Comparison of ENCODE assay signal across 8 cellular contexts in the genomic region with DNA sequence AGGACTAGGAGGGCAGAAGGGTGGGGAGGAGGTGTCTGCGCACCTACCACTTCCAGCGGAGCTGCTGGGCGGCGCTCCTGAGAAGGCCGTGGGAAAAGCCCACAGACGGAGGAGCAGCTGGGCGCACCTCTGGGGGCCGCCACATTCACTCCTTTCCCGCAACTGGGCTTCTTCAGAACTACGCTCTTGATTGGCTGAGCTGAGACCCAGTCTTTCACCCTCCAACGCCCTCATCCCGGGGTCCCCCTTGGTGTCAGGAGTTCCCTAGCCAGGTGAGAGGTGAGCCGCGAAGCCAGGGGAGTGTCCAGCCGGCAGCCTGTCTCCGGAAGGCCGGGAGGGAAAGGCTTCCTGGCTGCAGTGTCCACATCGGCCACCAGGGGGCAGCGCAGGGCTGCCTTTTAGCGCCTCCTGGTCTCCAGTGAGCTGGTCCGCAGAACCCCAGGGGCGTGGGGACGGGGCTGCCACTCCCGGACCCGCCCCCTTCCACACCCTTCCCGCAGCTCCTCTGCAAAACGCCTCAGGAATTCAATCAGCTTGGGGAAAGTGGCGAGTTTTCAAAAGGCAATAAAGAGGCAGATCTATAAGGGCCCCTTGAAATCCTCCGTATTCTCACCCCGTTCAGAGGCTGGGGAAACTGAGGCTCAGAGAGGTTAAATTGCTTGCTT.
DNase-seq lines count a peak whose midpoint lies in the region; ATAC-seq and TF ChIP-seq lines count a peak whose summit lies in the region.

No MANE protein-coding gene starts in this region.

- CTCF ChIA-PET in activated CD8-positive, alpha-beta T cell treated with anti-CD3 and anti-CD28 coated beads for 36 hours (lab: Charles Lee), result interaction anchor here (0.6 to 7.1 kb wide), 51 partner anchors 9 to 471 kb away, joined by 3 to 193 read pairs (median 4); no protein-coding TSS in a partner anchor

- DNase-seq in EH (ENCODE audit: low read depth) (peak; percentile 86), NCI-H460 (ENCODE audit: extremely low read depth, low read depth) (peak; percentile 81), lung (ENCODE audit: low spot score) (peak; percentile 88)
- DNase-seq in activated CD8-positive, alpha-beta T cell treated with anti-CD3 and anti-CD28 coated beads for 36 hours, result peak; percentile 84
- DNase-seq in stimulated activated CD4-positive, alpha-beta T cell treated with anti-CD3 and anti-CD28 coated beads, TNF-alpha, amount 100 ng/mL, for 1 hour (ENCODE audit: low read depth in 3 of 3, low spot score in 1 of 3), result peak; percentile 50 to 79 (median 61)

- ATAC-seq in HG02981 (IDR thresholded peaks at IDR 0.05; ENCODE audit: unreplicated experiment) (peak; percentile 57), lung (ENCODE audit: insufficient read depth, low FRiP score) (peak; percentile 88), HG03520 (IDR thresholded peaks at IDR 0.05; ENCODE audit: unreplicated experiment) (no peak)
- ATAC-seq in activated CD8-positive, alpha-beta T cell treated with anti-CD3 and anti-CD28 coated beads for 36 hours, result peak; percentile 86

- H3K9me3 Mint-ChIP-seq in activated CD8-positive, alpha-beta T cell treated with anti-CD3 and anti-CD28 coated beads for 36 hours, result no peaks in the 10 kb centered on the region

- peaks cover 9% of the 10 kb centered on the region for H3K4me1 Mint-ChIP-seq in activated CD8-positive, alpha-beta T cell treated with anti-CD3 and anti-CD28 coated beads for 36 hours (ENCODE audit: low read depth)

- H3K4me1 ChIP-seq in ectodermal cell (ENCODE audit: control insufficient read depth, insufficient read depth, low read length), result no peaks in the 10 kb centered on the region
- peaks cover 0 to 13% of the 10 kb centered on the region in 2 donors for H3K4me1 ChIP-seq in lung (ENCODE audit: control insufficient read depth in 2 of 2, insufficient read depth in 2 of 2, low read length in 2 of 2)

- H3K27me3 ChIP-seq in ectodermal cell (ENCODE audit: control insufficient read depth, insufficient read depth, low read length, poor library complexity, severe bottlenecking), result peaks cover 65% of the 10 kb centered on the region
- H3K27me3 ChIP-seq in lung (ENCODE audit: control insufficient read depth, insufficient read depth), result no peaks in the 10 kb centered on the region

- no peaks in the 10 kb centered on the region for H3K36me3 Mint-ChIP-seq in activated CD8-positive, alpha-beta T cell treated with anti-CD3 and anti-CD28 coated beads for 36 hours (ENCODE audit: low read depth)

- peaks cover 43% of the 10 kb centered on the region for H3K27me3 Mint-ChIP-seq in activated CD8-positive, alpha-beta T cell treated with anti-CD3 and anti-CD28 coated beads for 36 hours

- POLR2A ChIA-PET in activated CD8-positive, alpha-beta T cell treated with anti-CD3 and anti-CD28 coated beads for 36 hours (lab: Charles Lee), result interaction anchor here (0.8 to 0.9 kb wide), 3 partner anchors 393 to 470 kb away, joined by 3 read pairs; no protein-coding TSS in a partner anchor

- H3K27ac ChIP-seq in ectodermal cell (ENCODE audit: insufficient read depth, low read depth, low read length, poor library complexity, severe bottlenecking), result no peak overlapping the region
- H3K27ac ChIP-seq in lung (ENCODE audit: low read depth in 1 of 2, low read length in 1 of 2), result no peak overlapping the region

- intact Hi-C loops in activated CD8-positive, alpha-beta T cell treated with anti-CD3 and anti-CD28 coated beads for 36 hours (cut with micrococcal nuclease), result loop anchor here (1.0 kb wide), 1 partner anchor 395 kb away; no protein-coding TSS in a partner anchor

- H3K4me3 ChIP-seq in ectodermal cell (ENCODE audit: insufficient read depth, low read depth, low read length) (peak overlapping the region; percentile 0), lung (no peak overlapping the region)

- H3K36me3 ChIP-seq in ectodermal cell (ENCODE audit: control insufficient read depth, insufficient read depth, low read length) (no peaks in the 10 kb centered on the region), lung (ENCODE audit: control insufficient read depth in 2 of 2, insufficient read depth in 2 of 2, low read length in 2 of 2) (no peaks in the 10 kb centered on the region)

- H3K27ac Mint-ChIP-seq in activated CD8-positive, alpha-beta T cell treated with anti-CD3 and anti-CD28 coated beads for 36 hours, result no peak overlapping the region

- WGBS in ectodermal cell, 2 experiments, result 13 to 14% methylated on average over 30 of the region's 30 CpGs
- 3% methylated on average over 30 of the region's 30 CpGs for whole genome bisulfite sequencing in lung, 2 donors

- TF ChIP-seq CTCF in activated CD8-positive, alpha-beta T cell treated with anti-CD3 and anti-CD28 coated beads for 36 hours (IDR thresholded peaks at IDR 0.05), result peak; percentile 99
- peak; percentile 97 for TF ChIP-seq CTCF in lung (IDR thresholded peaks at IDR 0.05; ENCODE audit: control extremely low read depth, extremely low read depth)

- H3K9me3 ChIP-seq in ectodermal cell (ENCODE audit: control insufficient read depth, low read length) (no peaks in the 10 kb centered on the region), lung (ENCODE audit: control insufficient read depth in 2 of 2, insufficient read depth in 1 of 2, low read length in 1 of 2) (no peaks in the 10 kb centered on the region)

- peak overlapping the region; percentile 20 for H3K4me3 Mint-ChIP-seq in activated CD8-positive, alpha-beta T cell treated with anti-CD3 and anti-CD28 coated beads for 36 hours
